Comparison of ENCODE assay signal across 11 cellular contexts in genomic region chr14:25180221-25180620, GRCh38.
"Had no signal": no experiment of that assay in that cellular context is flagged by ENCODE, and none has a peak within 500 bp of the region (broad histone marks: within the 10 kb centered on the region; RNA-seq: fewer than 3 reads in every experiment).

No MANE protein-coding gene starts in this region.

- H3K4me2 ChIP-seq: GM23338 had no signal

- H3K27ac ChIP-seq: GM23248 had no signal

- ATAC-seq: GM23338, HCT116 had no signal

- FAIRE-seq: H1, H54 had no signal

- DNase-seq: GM23248, GOT3, H7, H9, HCEC 1CT, HFFc6 had no signal

- H2AFZ ChIP-seq: GM23248, GM23338 had no signal

- H3K36me3 ChIP-seq: HAP-1 had no signal

- H3K4me1 ChIP-seq: HAP-1 had no signal

- H3K4me3 ChIP-seq: GM23248, GM23338, HAP-1 had no signal

- H3K9me3 ChIP-seq: HAP-1 had no signal

- H3K9ac ChIP-seq: GM23248 had no signal
